In the genomic region with DNA sequence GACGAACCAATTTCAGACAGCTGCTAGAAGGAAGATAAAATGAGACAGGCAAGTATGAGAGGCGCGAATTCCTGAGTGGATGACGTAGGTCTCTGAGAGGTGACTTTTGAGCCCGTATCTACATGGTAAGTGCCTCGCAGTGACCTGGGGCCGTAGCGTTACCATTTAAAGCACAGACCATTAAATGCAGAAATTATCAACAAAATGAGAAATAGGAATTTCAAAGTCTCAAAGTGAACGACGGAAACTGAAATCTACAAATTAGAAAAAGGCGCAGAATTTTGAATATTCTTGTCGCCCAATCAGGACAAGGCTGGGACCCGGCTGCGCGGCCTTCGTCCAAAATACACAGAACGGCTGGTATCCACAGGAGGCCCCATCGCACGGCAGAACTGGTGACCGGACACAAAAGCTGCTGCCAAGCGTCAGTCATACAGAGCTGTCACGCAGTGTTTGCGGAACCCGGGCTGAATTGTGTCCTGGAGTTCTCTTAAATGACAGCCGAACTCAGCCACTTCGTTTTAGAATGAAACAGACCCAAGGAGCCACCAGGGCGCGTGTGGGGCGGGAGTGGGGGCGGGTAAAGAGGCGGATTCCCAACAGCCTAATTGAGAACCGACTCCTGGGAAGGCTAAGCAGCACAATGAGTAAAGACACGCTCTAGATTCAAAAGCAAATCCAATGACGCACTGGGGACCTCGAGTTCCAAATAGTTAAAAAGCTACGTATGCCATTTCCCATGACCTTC, we compare ENCODE assay signal across 1 cellular context.
TF ChIP-seq lines count a peak whose summit lies in the region.

No MANE protein-coding gene starts in this region.

TF ChIP-seq in IMR-90, 13 proteins besides CTCF, POLR2A, EP300 and RAD21:
- TF ChIP-seq CHD1 (IDR thresholded peaks at IDR 0.05; ENCODE audit: low read depth, low read length) (no peak; the same call in 1 of the 2 replicates), MAZ (IDR thresholded peaks at IDR 0.05; ENCODE audit: borderline replicate concordance, low read depth, low read length) (peak; percentile 33), MXI1 (IDR thresholded peaks at IDR 0.05; ENCODE audit: borderline replicate concordance, low read depth, low read length) (peak; percentile 31; the same call in 1 of the 2 replicates), CEBPB (IDR thresholded peaks at IDR 0.05; ENCODE audit: low read depth, low read length) (no peak)
